In the genomic region with DNA sequence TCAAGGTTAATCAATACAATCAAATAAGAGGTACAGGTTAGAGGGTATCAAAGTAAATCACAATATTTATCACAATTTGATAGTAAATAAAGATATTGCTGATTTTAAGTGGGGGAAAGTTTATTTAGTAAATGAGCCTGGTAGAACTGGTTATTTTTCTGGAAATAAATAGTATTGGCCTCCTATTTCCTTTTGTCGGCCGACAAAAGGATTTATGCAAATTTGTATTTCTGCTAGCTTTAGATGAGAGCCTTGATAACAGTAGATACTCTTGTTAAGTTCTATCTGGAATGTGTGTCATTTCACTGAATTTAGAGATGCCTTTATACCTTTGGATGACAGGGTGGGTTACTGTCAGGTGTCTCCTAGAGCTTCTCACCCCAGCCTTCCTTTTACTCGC, we compare ENCODE assay signal across 40 cellular contexts. TPM values are rescaled to one million over a fixed set of nuclear protein-coding genes. Genes with fewer than 3 reads are reported as not detected.
"Had no signal": no experiment of that assay in that cellular context is flagged by ENCODE, and none has a peak within 500 bp of the region (broad histone marks: within the 10 kb centered on the region; RNA-seq: fewer than 3 reads in every experiment).

No MANE protein-coding gene starts in this region.

- FAIRE-seq: astrocyte, bronchial epithelial cell had no signal

- H3K36me3 ChIP-seq: adrenal gland, ascending aorta, brain microvascular endothelial cell, breast epithelium, cardiac muscle cell had no signal

- H3K4me3 ChIP-seq: adrenal gland, ascending aorta, body of pancreas, breast epithelium, cardiac muscle cell had no signal

- H3K4me1 ChIP-seq: adrenal gland, ascending aorta, body of pancreas, breast epithelium had no signal

- H3K27me3 ChIP-seq: adrenal gland, ascending aorta, body of pancreas, brain microvascular endothelial cell, breast epithelium, cardiac muscle cell had no signal

- DNase-seq: activated effector memory CD4-positive, alpha-beta T cell treated with anti-CD3 and anti-CD28 coated beads, Interleukin-2, amount 50 U/mL, for 16 hours; activated effector memory CD4-positive, alpha-beta T cell treated with Interleukin-2 at 50 U/mL for 16 hours; activated gamma-delta T cell; activated gamma-delta T cell treated with Interleukin-2 at 50 U/mL for 16 hours; activated naive CD4-positive, alpha-beta T cell; activated naive CD4-positive, alpha-beta T cell treated with anti-CD3 and anti-CD28 coated beads for 36 hours; activated naive CD4-positive, alpha-beta T cell treated with anti-CD3 and anti-CD28 coated beads, Interleukin-2, amount 10 ng/mL, durations not matched to agents 7 days and 5 days; activated naive CD4-positive, alpha-beta T cell treated with anti-CD3 and anti-CD28 coated beads, Interleukin-2, amount 50 U/mL, for 16 hours; activated naive CD4-positive, alpha-beta T cell treated with Interleukin-2 at 50 U/mL for 16 hours; activated naive CD8-positive, alpha-beta T cell treated with anti-CD3 and anti-CD28 coated beads for 36 hours; activated naive CD8-positive, alpha-beta T cell treated with anti-CD3 and anti-CD28 coated beads, Interleukin-2, amount 10 ng/mL, durations not matched to agents 7 days and 5 days; activated naive CD8-positive, alpha-beta T cell treated with anti-CD3 and anti-CD28 coated beads, Interleukin-2, amount 50 U/mL, for 24 hours; activated T-cell treated with anti-CD3 and anti-CD28 coated beads, Interleukin-2, amount 50 U/mL, for 1 hour; activated T-cell treated with anti-CD3 and anti-CD28 coated beads, Interleukin-2, amount 50 U/mL, for 24 hours; activated T-cell treated with anti-CD3 and anti-CD28 coated beads, Interleukin-2, amount 50 U/mL, for 4 hours; activated T-cell treated with anti-CD3 and anti-CD28 coated beads, Interleukin-2, amount 50 U/mL, for 48 hours; activated T-cell treated with anti-CD3 and anti-CD28 coated beads, Interleukin-2, amount 50 U/mL, for 72 hours; amniotic stem cell; amygdala; anterior cingulate cortex; aorta; body of pancreas; brain microvascular endothelial cell; caudate nucleus; central memory CD4-positive, alpha-beta T cell; cerebellar nuclear complex had no signal

- H3K27ac ChIP-seq: adrenal gland, ascending aorta, body of pancreas, brain microvascular endothelial cell, breast epithelium, cardiac muscle cell had no signal

- ATAC-seq: activated naive CD4-positive, alpha-beta T cell treated with anti-CD3 and anti-CD28 coated beads, Interleukin-2, amount 50 U/mL, for 72 hours; activated naive CD8-positive, alpha-beta T cell treated with anti-CD3 and anti-CD28 coated beads, Interleukin-2, amount 50 U/mL, for 24 hours; activated T-cell treated with anti-CD3 and anti-CD28 coated beads, Interleukin-2, amount 50 U/mL, for 4 hours; activated T-cell treated with anti-CD3 and anti-CD28 coated beads, Interleukin-2, amount 50 U/mL, for 72 hours; activated T-helper 17 cell treated with anti-CD3 and anti-CD28 coated beads, Interleukin-2, amount 50 U/mL, for 72 hours; body of pancreas had no signal

- H3K9me3 ChIP-seq: adrenal gland, ascending aorta had no signal

RNA-seq across cellular contexts. Expression of a gene that starts 17.8 kb away (rescaled TPM):
- total RNA-seq: activated naive CD4-positive, alpha-beta T cell treated with anti-CD3 and anti-CD28 coated beads for 36 hours; activated naive CD4-positive, alpha-beta T cell treated with anti-CD3 and anti-CD28 coated beads, Interleukin-2, amount 50 U/mL, for 72 hours; activated naive CD8-positive, alpha-beta T cell treated with anti-CD3 and anti-CD28 coated beads for 36 hours; activated naive CD8-positive, alpha-beta T cell treated with anti-CD3 and anti-CD28 coated beads, Interleukin-2, amount 10 ng/mL, durations not matched to agents 7 days and 5 days; activated T-cell treated with anti-CD3 and anti-CD28 coated beads, Interleukin-2, amount 50 U/mL, for 4 hours; activated T-cell treated with anti-CD3 and anti-CD28 coated beads, Interleukin-2, amount 50 U/mL, for 72 hours; activated T-helper 1 cell treated with anti-CD3 and anti-CD28 coated beads, Interleukin-12 subunit alpha, Interleukin-12 subunit beta, Interleukin-2, Interleukin-4 antibody, amounts not matched to agents 30 ng/mL and 10 ng/mL and 1 ng/mL, durations not matched to agents 14 hours and 24 hours and 36 hours; activated T-helper 17 cell treated with anti-CD3 and anti-CD28 coated beads, Interleukin-2, amount 50 U/mL, for 72 hours; activated T-helper 2 cell treated with anti-CD3 and anti-CD28 coated beads, Interferon-gamma antibody, Interleukin-2, Interleukin-4, amounts not matched to agents 10 μg/mL and 5 μg/mL and 100 μg/mL, durations not matched to agents 14 hours and 24 hours and 36 hours; adrenal gland; aorta; ascending aorta; astrocyte; body of pancreas; breast epithelium; bronchial epithelial cell; cardiac muscle cell; cardiac septum; cerebellum; chondrocyte had no signal
- polyA plus RNA-seq: adipose tissue, adrenal gland, aorta, cardiac muscle cell had no signal

RNA-seq across cellular contexts. Expression of a gene that starts 52.8 kb away (rescaled TPM):
- total RNA-seq: activated naive CD4-positive, alpha-beta T cell treated with anti-CD3 and anti-CD28 coated beads for 36 hours; activated naive CD4-positive, alpha-beta T cell treated with anti-CD3 and anti-CD28 coated beads, Interleukin-2, amount 50 U/mL, for 72 hours; activated naive CD8-positive, alpha-beta T cell treated with anti-CD3 and anti-CD28 coated beads for 36 hours; activated naive CD8-positive, alpha-beta T cell treated with anti-CD3 and anti-CD28 coated beads, Interleukin-2, amount 10 ng/mL, durations not matched to agents 7 days and 5 days; activated T-cell treated with anti-CD3 and anti-CD28 coated beads, Interleukin-2, amount 50 U/mL, for 4 hours; activated T-cell treated with anti-CD3 and anti-CD28 coated beads, Interleukin-2, amount 50 U/mL, for 72 hours; activated T-helper 1 cell treated with anti-CD3 and anti-CD28 coated beads, Interleukin-12 subunit alpha, Interleukin-12 subunit beta, Interleukin-2, Interleukin-4 antibody, amounts not matched to agents 30 ng/mL and 10 ng/mL and 1 ng/mL, durations not matched to agents 14 hours and 24 hours and 36 hours; activated T-helper 2 cell treated with anti-CD3 and anti-CD28 coated beads, Interferon-gamma antibody, Interleukin-2, Interleukin-4, amounts not matched to agents 10 μg/mL and 5 μg/mL and 100 μg/mL, durations not matched to agents 14 hours and 24 hours and 36 hours; adrenal gland; aorta; ascending aorta; astrocyte; body of pancreas; breast epithelium; bronchial epithelial cell; cardiac muscle cell; cardiac septum; cerebellum; chondrocyte had no signal
- polyA plus RNA-seq: adipose tissue, adrenal gland, aorta, cardiac muscle cell had no signal
